Comparison of ENCODE assay signal across 8 cellular contexts in the genomic region with DNA sequence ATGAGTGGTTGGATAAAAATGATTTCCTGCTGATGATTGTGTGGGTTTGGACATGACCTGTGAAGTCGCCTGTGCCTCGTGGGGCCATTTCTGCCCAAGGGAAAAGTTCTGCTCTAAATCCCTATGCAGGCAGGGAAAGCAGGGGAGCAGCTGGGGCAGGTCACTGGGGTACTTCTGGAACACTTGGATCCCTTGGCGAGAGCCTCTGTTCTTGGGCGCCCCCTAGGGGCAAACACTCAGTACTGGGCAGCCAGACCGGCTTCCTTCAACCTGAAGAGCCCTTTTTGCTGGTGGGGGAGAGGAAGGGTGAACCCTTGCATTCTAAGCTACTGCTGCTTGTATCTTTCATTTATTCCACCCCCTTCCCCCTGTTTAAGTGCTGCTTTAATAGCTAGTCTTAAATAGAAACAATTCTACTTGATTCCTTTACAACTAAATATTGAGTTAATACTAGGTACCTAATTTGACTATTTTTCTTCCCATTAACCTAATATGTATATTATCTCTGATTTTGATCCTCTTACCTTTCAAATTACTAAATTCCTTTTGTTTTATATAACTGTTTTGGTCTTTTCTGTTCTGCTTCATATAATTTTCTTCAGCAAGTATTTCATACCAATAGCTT. TPM values are rescaled to one million over a fixed set of nuclear protein-coding genes. Genes with fewer than 3 reads are reported as not detected.
A peak's percentile ranks its signal among the peaks of the same experiment; 100 is the strongest.
DNase-seq lines count a peak whose midpoint lies in the region; ATAC-seq, FAIRE-seq and TF ChIP-seq lines count a peak whose summit lies in the region.
"Had no signal": no experiment of that assay in that cellular context is flagged by ENCODE, and none has a peak within 500 bp of the region (broad histone marks: within the 10 kb centered on the region; RNA-seq: fewer than 3 reads in every experiment).

No MANE protein-coding gene starts in this region.

- no peak overlapping the region for H3K27ac Mint-ChIP-seq in immature natural killer cell

- in situ Hi-C loops in SK-MEL-5 (cut with HindIII; ENCODE audit: low pct_unique_long_range_greater_than_20kb, low sequenced_read_pairs): no loop called here
- in situ Hi-C loops in K562 (cut with MboI): no loop called here

- H3K4me2 ChIP-seq in K562 (ENCODE audit: insufficient read depth, low read length): no peak overlapping the region

- 1% methylated on average over 5 of the region's 5 CpGs for WGBS in K562 (ENCODE audit: insufficient coverage, low coverage, missing lambda C conversion rate)

- TF ChIP-seq RAD21 in K562 (CRISPR knock-in tag; conservative IDR thresholded peaks at IDR 0.05 in 1 of 2, IDR thresholded peaks at IDR 0.05 in 1 of 2): peak; percentile 36 to 68; a peak in 3 of 4 replicates

- no peak overlapping the region for H2AFZ ChIP-seq in K562 (ENCODE audit: low read depth, low read length)

- H3K4me3 Mint-ChIP-seq in immature natural killer cell: no peak overlapping the region

- no peak overlapping the region for H3K9ac ChIP-seq in K562 (ENCODE audit: insufficient read depth in 1 of 2, low read depth in 2 of 2, low read length in 2 of 2)

- ATAC-seq in K562: peak; percentile 94

- H3K27me3 Mint-ChIP-seq in immature natural killer cell (ENCODE audit: low read depth in 3 of 3): peaks cover 1 to 4% (median 3%) of the 10 kb centered on the region in 3 donors

- H3K79me2 ChIP-seq in K562 (ENCODE audit: control insufficient read depth, insufficient read depth, low read length): no peaks in the 10 kb centered on the region

- H3K4me1 Mint-ChIP-seq in immature natural killer cell: no peaks in the 10 kb centered on the region

- no peak for TF ChIP-seq EP300 in K562 (IDR thresholded peaks at IDR 0.05; ENCODE audit: low read length)

- no TSS peak for BruUV-seq in K562 (replicated peaks; lab: Mats Ljungman, UMichigan)

- H3K27ac ChIP-seq in K562 (ENCODE audit: extremely low read depth, low read depth, low read length): no peak overlapping the region

- peak; percentile 91 for DNase-seq in H7
- peak; percentile 59 for DNase-seq in M059J (ENCODE audit: low read depth)
- DNase-seq in SK-MEL-5 (ENCODE audit: low read depth, low spot score): peak; percentile 76
- peak; percentile 79 to 91 (median 87) for DNase-seq in K562 (ENCODE audit: extremely low read depth in 1 of 4, low spot score in 3 of 4)
- DNase-seq in immature natural killer cell: peak; percentile 17 to 38 (median 34)
- DNase-seq in stimulated activated CD4-positive, alpha-beta T cell treated with anti-CD3 and anti-CD28 coated beads, Interleukin-15, amount 100 ng/mL, for 48 hours (ENCODE audit: low read depth in 2 of 2): peak; percentile 38 to 53

- TF ChIP-seq CTCF in GM12872 (IDR thresholded peaks at IDR 0.05; ENCODE audit: insufficient read depth, low read depth, low read length) (peak; percentile 97), K562 (IDR thresholded peaks at IDR 0.05 in 2 of 3, conservative IDR thresholded peaks at IDR 0.05 in 1 of 3; ENCODE audit: insufficient read depth in 2 of 3, low read depth in 1 of 3, low read length in 3 of 3) (peak; percentile 86 to 93 (median 89))

- peaks cover 4 to 5% of the 10 kb centered on the region in 2 experiments; a peak in 2 of 5 replicates for H3K4me1 ChIP-seq in K562 (replicated peaks in 1 of 2; ENCODE audit: control insufficient read depth in 2 of 2, insufficient read depth in 2 of 2, low read length in 2 of 2)

- H4K20me1 ChIP-seq in K562 (replicated peaks; ENCODE audit: control insufficient read depth, insufficient read depth, low read length): no peaks in the 10 kb centered on the region; the same call in 1 of the 2 replicates

- H3K4me3 ChIP-seq in H7 (ENCODE audit: insufficient read depth, low read depth, low read length) (no peak overlapping the region), K562 (no peak overlapping the region)

- H3K27me3 ChIP-seq in H7 (ENCODE audit: control insufficient read depth, insufficient read depth, low read length) (no peaks in the 10 kb centered on the region), K562 (ENCODE audit: control insufficient read depth in 2 of 2, insufficient read depth in 2 of 2, low read length in 2 of 2) (peaks cover 20 to 61% of the 10 kb centered on the region in 2 experiments)

- no peaks in the 10 kb centered on the region for H3K36me3 ChIP-seq in H7 (replicated peaks; ENCODE audit: control insufficient read depth, insufficient read depth, low read length)
- no peaks in the 10 kb centered on the region for H3K36me3 ChIP-seq in K562 (ENCODE audit: control insufficient read depth, insufficient read depth, low read length)

- H3K9me1 ChIP-seq in K562 (ENCODE audit: control insufficient read depth, insufficient read depth, low read length): peaks cover 3% of the 10 kb centered on the region

- no peaks in the 10 kb centered on the region for H3K9me3 ChIP-seq in K562 (replicated peaks; ENCODE audit: control insufficient read depth, insufficient read depth, low read depth, low read length)

- CTCF ChIA-PET in K562 (lab: Yijun Ruan, JAX; ENCODE audit: low intra/inter-chr PET ratio): interaction anchor here (0.6 to 1.3 kb wide), 3 partner anchors 191 to 219 kb away, joined by 3 to 5 read pairs (median 3); no protein-coding TSS in a partner anchor

- no peaks in the 10 kb centered on the region for H3K9me3 Mint-ChIP-seq in immature natural killer cell

- no peaks in the 10 kb centered on the region for H3K36me3 Mint-ChIP-seq in immature natural killer cell

- FAIRE-seq in K562 (lab: Jason Lieb, UNC): peak; percentile 59

- TF ChIP-seq POLR2A in K562 (conservative IDR thresholded peaks at IDR 0.05): no peak

- intact Hi-C loops in K562 (cut with micrococcal nuclease): loop anchor here (2.0 kb wide), 1 partner anchor 191 kb away; no protein-coding TSS in a partner anchor

- POLR2A ChIA-PET in K562 (lab: Yijun Ruan, JAX): no interaction called here

TF ChIP-seq in K562, 482 proteins besides CTCF, POLR2A, EP300 and RAD21 (continues in another document):
- TF ChIP-seq ESRRA (IDR thresholded peaks at IDR 0.05; ENCODE audit: borderline replicate concordance, low read depth) (no peak), BCOR (IDR thresholded peaks at IDR 0.05) (no peak), ZNF12 (CRISPR knock-in tag; IDR thresholded peaks at IDR 0.05) (no peak), HMGN3 (IDR thresholded peaks at IDR 0.05; ENCODE audit: borderline replicate concordance, extremely low read depth, insufficient read length, low read depth, low read length) (no peak), CBFA2T2 (conservative IDR thresholded peaks at IDR 0.05) (no peak)

RNA-seq across cellular contexts. Expression of a gene that starts 5.1 kb away (rescaled TPM):
- not detected in 2 replicates for total RNA-seq in H7 (2014; rRNA removed; shearing (Covaris generic))
- not detected in 2 replicates for total RNA-seq in M059J (2014; rRNA removed; shearing (Covaris generic))
- total RNA-seq in SK-MEL-5 (2014; rRNA removed; shearing (Covaris generic)): not detected in 2 replicates
- not detected in 2 replicates for polyA plus RNA-seq in SK-MEL-5 (2015; cell fraction: cytosol; rRNA removed)
- not detected in 2 replicates for polyA plus RNA-seq in SK-MEL-5 (2015; cell fraction: nucleus; rRNA removed)
- not detected in 2 replicates for total RNA-seq in K562 (2011; cell fraction: chromatin; rRNA removed; ENCODE audit: low replicate concordance)
- total RNA-seq in K562 (2011; cell fraction: nucleolus; rRNA removed): not detected in 2 replicates
- not detected in 2 replicates for total RNA-seq in K562 (2011; cell fraction: nucleoplasm; rRNA removed)
- total RNA-seq in K562 (2014; rRNA removed) (not detected in 2 replicates), K562 (2014; rRNA removed; fragmentation: Illumina TruSeq; extraction: Trizol) (not detected in 2 replicates), K562 (2015; rRNA removed; fragmentation: Illumina TruSeq; extraction: Trizol) (not detected in 2 replicates), K562 (2021) (not detected in 2 replicates)
- polyA plus RNA-seq in K562 (2011; rRNA removed) (not detected in 2 replicates), K562 (2014; fragmentation: Illumina TruSeq; extraction: Trizol) (not detected in 2 replicates), K562 (2014; fragmentation: Nextera tagmentation; extraction: Ambion mirVana) (not detected), K562 (2014; rRNA removed) (not detected in 2 replicates), immature natural killer cell (under 1 TPM in 2 of 3 donors, not detected in 1; 0.27 to 0.56 TPM)
- polyA plus RNA-seq in K562 (2011; cell fraction: cytosol; rRNA removed): not detected in 2 replicates
- polyA plus RNA-seq in K562 (2011; cell fraction: nucleus; rRNA removed): not detected in 2 replicates
- polyA plus RNA-seq in K562 (2012): not detected in 2 replicates
- not detected in 2 replicates for polyA minus RNA-seq in K562 (2011; rRNA and poly(A)+ RNA removed)
- not detected in 2 replicates for polyA minus RNA-seq in K562 (2011; cell fraction: cytosol; rRNA and poly(A)+ RNA removed)
- polyA minus RNA-seq in K562 (2011; cell fraction: nucleus; rRNA and poly(A)+ RNA removed): not detected in 2 replicates
- total RNA-seq: glomerular endothelial cell had no signal

RNA-seq across cellular contexts. Expression of a gene that starts 11.1 kb away (rescaled TPM):
- not detected in 2 replicates for total RNA-seq in H7 (2014; rRNA removed; shearing (Covaris generic))
- not detected in 2 replicates for total RNA-seq in M059J (2014; rRNA removed; shearing (Covaris generic))
- total RNA-seq in SK-MEL-5 (2014; rRNA removed; shearing (Covaris generic)): not detected in 2 replicates
- not detected in 2 replicates for polyA plus RNA-seq in SK-MEL-5 (2015; cell fraction: cytosol; rRNA removed)
- polyA plus RNA-seq in SK-MEL-5 (2015; cell fraction: nucleus; rRNA removed): 0.11 TPM in 1 of 2 replicates, not detected in the other
- total RNA-seq in K562 (2011; cell fraction: chromatin; rRNA removed; ENCODE audit: low replicate concordance): not detected in 2 replicates
- total RNA-seq in K562 (2011; cell fraction: nucleolus; rRNA removed): not detected in 2 replicates
- not detected in 2 replicates for total RNA-seq in K562 (2011; cell fraction: nucleoplasm; rRNA removed)
- total RNA-seq in K562 (2014; rRNA removed) (not detected in 2 replicates), K562 (2014; rRNA removed; fragmentation: Illumina TruSeq; extraction: Trizol) (not detected in 2 replicates), K562 (2015; rRNA removed; fragmentation: Illumina TruSeq; extraction: Trizol) (not detected in 2 replicates), K562 (2021) (not detected in 2 replicates)
- polyA plus RNA-seq in K562 (2011; rRNA removed) (not detected in 2 replicates), K562 (2014; fragmentation: Illumina TruSeq; extraction: Trizol) (not detected in 2 replicates), K562 (2014; fragmentation: Nextera tagmentation; extraction: Ambion mirVana) (not detected), K562 (2014; rRNA removed) (not detected in 2 replicates), immature natural killer cell (not detected)
- not detected in 2 replicates for polyA plus RNA-seq in K562 (2011; cell fraction: cytosol; rRNA removed)
- not detected in 2 replicates for polyA plus RNA-seq in K562 (2011; cell fraction: nucleus; rRNA removed)
- polyA plus RNA-seq in K562 (2012): not detected in 2 replicates
- polyA minus RNA-seq in K562 (2011; rRNA and poly(A)+ RNA removed): not detected in 2 replicates
- not detected in 2 replicates for polyA minus RNA-seq in K562 (2011; cell fraction: cytosol; rRNA and poly(A)+ RNA removed)
- polyA minus RNA-seq in K562 (2011; cell fraction: nucleus; rRNA and poly(A)+ RNA removed): not detected in 2 replicates
- total RNA-seq: glomerular endothelial cell had no signal

Comparison
In these comparisons a context has a peak if more than half of its experiments do, and no peak if none do; other contexts are left out.
1. DNase-seq: peak in every context shown above with its lines; median percentile 91 in H7; 87 in K562; 76 in SK-MEL-5; 59 in M059J; 46 in stimulated activated CD4-positive, alpha-beta T cell treated with anti-CD3 and anti-CD28 coated beads, Interleukin-15, amount 100 ng/mL, for 48 hours; 34 in immature natural killer cell.